ENCODE assay signal across 24 cellular contexts in genomic region chr9:120416816-120417427, GRCh38.
"Had no signal": no experiment of that assay in that cellular context is flagged by ENCODE, and none has a peak within 500 bp of the region (broad histone marks: within the 10 kb centered on the region; RNA-seq: fewer than 3 reads in every experiment).

No MANE protein-coding gene starts in this region.

- H3K27ac Mint-ChIP-seq: activated CD4-positive, alpha-beta T cell treated with anti-CD3 and anti-CD28 coated beads, Interleukin-2, amount 10 ng/mL, durations not matched to agents 7 days and 5 days; activated CD8-positive, alpha-beta T cell treated with anti-CD3 and anti-CD28 coated beads, Interleukin-2, amount 10 ng/mL, durations not matched to agents 7 days and 5 days; activated naive CD8-positive, alpha-beta T cell; activated T-helper 1 cell treated with anti-CD3 and anti-CD28 coated beads, Interleukin-12 subunit alpha, Interleukin-12 subunit beta, Interleukin-2, Interleukin-4 antibody, amounts not matched to agents 30 ng/mL and 10 ng/mL and 1 ng/mL, durations not matched to agents 14 hours and 24 hours and 36 hours; stimulated activated memory B cell treated with anti-CD40 and anti-IgM and Interleukin-4, amounts not matched to agents 10 μg/mL and 1 μg/mL and 100 μg/mL, for 72 hours; T-helper 1 cell treated with Interleukin-12 subunit alpha and Interleukin-12 subunit beta and Interleukin-4 antibody, amounts not matched to agents 30 μg/mL and 1 μg/mL, for 36 hours had no signal

- H3K4me3 ChIP-seq: adrenal gland, breast epithelium, colonic mucosa, dorsolateral prefrontal cortex, esophagus squamous epithelium, heart right ventricle, lower lobe of right lung, smooth muscle cell, stomach, suprapubic skin, tibial nerve had no signal

- H3K9me3 Mint-ChIP-seq: activated CD4-positive, alpha-beta T cell treated with anti-CD3 and anti-CD28 coated beads, Interleukin-2, amount 10 ng/mL, durations not matched to agents 7 days and 5 days; activated T-helper 1 cell treated with anti-CD3 and anti-CD28 coated beads, Interleukin-12 subunit alpha, Interleukin-12 subunit beta, Interleukin-2, Interleukin-4 antibody, amounts not matched to agents 30 ng/mL and 10 ng/mL and 1 ng/mL, durations not matched to agents 14 hours and 24 hours and 36 hours; naive B cell; stimulated activated memory B cell treated with anti-CD40 and anti-IgM and Interleukin-4, amounts not matched to agents 10 μg/mL and 1 μg/mL and 100 μg/mL, for 72 hours; T-helper 1 cell treated with Interleukin-12 subunit alpha and Interleukin-12 subunit beta and Interleukin-4 antibody, amounts not matched to agents 30 μg/mL and 1 μg/mL, for 36 hours had no signal

- H3K4me3 Mint-ChIP-seq: activated CD4-positive, alpha-beta T cell treated with anti-CD3 and anti-CD28 coated beads, Interleukin-2, amount 10 ng/mL, durations not matched to agents 7 days and 5 days; activated CD8-positive, alpha-beta T cell treated with anti-CD3 and anti-CD28 coated beads, Interleukin-2, amount 10 ng/mL, durations not matched to agents 7 days and 5 days; activated naive CD8-positive, alpha-beta T cell; activated T-helper 1 cell treated with anti-CD3 and anti-CD28 coated beads, Interleukin-12 subunit alpha, Interleukin-12 subunit beta, Interleukin-2, Interleukin-4 antibody, amounts not matched to agents 30 ng/mL and 10 ng/mL and 1 ng/mL, durations not matched to agents 14 hours and 24 hours and 36 hours; stimulated activated memory B cell treated with anti-CD40 and anti-IgM and Interleukin-4, amounts not matched to agents 10 μg/mL and 1 μg/mL and 100 μg/mL, for 72 hours; T-helper 1 cell treated with Interleukin-12 subunit alpha and Interleukin-12 subunit beta and Interleukin-4 antibody, amounts not matched to agents 30 μg/mL and 1 μg/mL, for 36 hours had no signal

- ATAC-seq: activated CD4-positive, CD25-positive, alpha-beta regulatory T cell treated with anti-CD3 and anti-CD28 coated beads, Interleukin-2, amount 50 U/mL, for 24 hours; activated CD8-positive, alpha-beta T cell treated with anti-CD3 and anti-CD28 coated beads, Interleukin-2, amount 10 ng/mL, durations not matched to agents 7 days and 5 days; heart right ventricle; left colon; lower lobe of right lung; sciatic nerve; stimulated activated memory B cell treated with anti-CD40 and anti-IgM and Interleukin-4, amounts not matched to agents 10 μg/mL and 1 μg/mL and 100 μg/mL, for 72 hours had no signal

- H3K4me1 ChIP-seq: breast epithelium, colonic mucosa, lower lobe of right lung, suprapubic skin had no signal

- H3K27me3 ChIP-seq: adrenal gland, breast epithelium, colonic mucosa, dorsolateral prefrontal cortex, esophagus squamous epithelium, heart right ventricle, stomach, suprapubic skin, tibial nerve had no signal

- H3K27ac ChIP-seq: adrenal gland, breast epithelium, colonic mucosa, dorsolateral prefrontal cortex, esophagus squamous epithelium, heart right ventricle, lower lobe of right lung, stomach, suprapubic skin, tibial nerve had no signal

- H3K9me3 ChIP-seq: adrenal gland, breast epithelium, colonic mucosa, esophagus squamous epithelium, heart right ventricle, lower lobe of right lung, stomach, suprapubic skin, tibial nerve had no signal

- H3K4me1 Mint-ChIP-seq: activated CD4-positive, alpha-beta T cell treated with anti-CD3 and anti-CD28 coated beads, Interleukin-2, amount 10 ng/mL, durations not matched to agents 7 days and 5 days had no signal

- H3K27me3 Mint-ChIP-seq: activated CD4-positive, alpha-beta T cell treated with anti-CD3 and anti-CD28 coated beads, Interleukin-2, amount 10 ng/mL, durations not matched to agents 7 days and 5 days; activated naive CD8-positive, alpha-beta T cell; naive B cell; stimulated activated memory B cell treated with anti-CD40 and anti-IgM and Interleukin-4, amounts not matched to agents 10 μg/mL and 1 μg/mL and 100 μg/mL, for 72 hours had no signal

- H3K36me3 ChIP-seq: breast epithelium, colonic mucosa had no signal

- DNase-seq: activated CD4-positive, alpha-beta T cell treated with anti-CD3 and anti-CD28 coated beads, Interleukin-2, amount 10 ng/mL, durations not matched to agents 7 days and 5 days; activated CD8-positive, alpha-beta T cell treated with anti-CD3 and anti-CD28 coated beads, Interleukin-2, amount 10 ng/mL, durations not matched to agents 7 days and 5 days; activated gamma-delta T cell treated with Interleukin-2 at 50 U/mL for 16 hours; adrenal gland; colonic mucosa; dorsolateral prefrontal cortex; esophagus squamous epithelium; heart right ventricle; islet precursor cell; left colon; lower lobe of right lung; naive B cell; stimulated activated CD4-positive, alpha-beta T cell treated with anti-CD3 and anti-CD28 coated beads, Interleukin-15, amount 100 ng/mL, for 24 hours; stomach had no signal
